In genomic region chr6:35382015-35382414, GRCh38 we compare ENCODE assay signal across 20 cellular contexts. TPM values are rescaled to one million over a fixed set of nuclear protein-coding genes. Genes with fewer than 3 reads are reported as not detected.
A peak's percentile ranks its signal among the peaks of the same experiment; 100 is the strongest.
DNase-seq lines count a peak whose midpoint lies in the region; ATAC-seq and TF ChIP-seq lines count a peak whose summit lies in the region.
"Had no signal": no experiment of that assay in that cellular context is flagged by ENCODE, and none has a peak within 500 bp of the region (broad histone marks: within the 10 kb centered on the region; RNA-seq: fewer than 3 reads in every experiment).

No MANE protein-coding gene starts in this region.

- POLR2A ChIA-PET in Panc1 (lab: Charles Lee): no interaction called here
- POLR2A ChIA-PET in activated CD4-positive, alpha-beta T cell treated with anti-CD3 and anti-CD28 coated beads, Interleukin-2, amount 10 ng/mL, durations not matched to agents 7 days and 5 days (lab: Charles Lee): no interaction called here

- TF ChIP-seq CTCF in Panc1 (IDR thresholded peaks at IDR 0.05): no peak
- TF ChIP-seq CTCF in gastroesophageal sphincter (IDR thresholded peaks at IDR 0.05): no peak
- no peak for TF ChIP-seq CTCF in psoas muscle (IDR thresholded peaks at IDR 0.05)

- CTCF ChIA-PET in Panc1 (lab: Charles Lee): no interaction called here
- CTCF ChIA-PET in activated CD4-positive, alpha-beta T cell treated with anti-CD3 and anti-CD28 coated beads, Interleukin-2, amount 10 ng/mL, durations not matched to agents 7 days and 5 days (lab: Charles Lee): no interaction called here

- in situ Hi-C loops in Panc1 (cut with HindIII; ENCODE audit: low pct_unique_long_range_greater_than_20kb, low sequenced_read_pairs): no loop called here

- H3K27ac Mint-ChIP-seq in activated CD4-positive, alpha-beta T cell treated with anti-CD3 and anti-CD28 coated beads, Interleukin-2, amount 10 ng/mL, durations not matched to agents 7 days and 5 days: no peak overlapping the region
- H3K27ac Mint-ChIP-seq: B cell; CD8-positive, alpha-beta T cell; IgD-negative memory B cell had no signal

- no peak overlapping the region for H3K4me3 ChIP-seq in Panc1 (ENCODE audit: low read depth in 2 of 2, low read length in 2 of 2)
- no peak overlapping the region for H3K4me3 ChIP-seq in gastroesophageal sphincter
- no peak overlapping the region for H3K4me3 ChIP-seq in psoas muscle
- H3K4me3 ChIP-seq: A549; BLaER1 treated with 17β-estradiol and CSF1 and Interleukin-3, amounts not matched to agents 10 nM and 100 nM; GM23248 had no signal

- TF ChIP-seq EP300 in gastroesophageal sphincter (IDR thresholded peaks at IDR 0.05): no peak

- 69 to 100% methylated on average over 2 to 6 of the region's 6 CpGs for WGBS in gastroesophageal sphincter (ENCODE audit: low coverage in 1 of 2), 2 donors
- WGBS in psoas muscle, 3 donors: 44 to 48% (median 47%) methylated on average over 6 of the region's 6 CpGs

- ATAC-seq in left ventricle myocardium superior (peak; percentile 20), Panc1 (no peak), gastroesophageal sphincter (peak; percentile 41), psoas muscle (peak; percentile 72 to 86 (median 76))
- ATAC-seq: A549; CD8-positive, alpha-beta T cell had no signal

- peaks cover 13% of the 10 kb centered on the region for H3K4me1 Mint-ChIP-seq in activated CD4-positive, alpha-beta T cell treated with anti-CD3 and anti-CD28 coated beads, Interleukin-2, amount 10 ng/mL, durations not matched to agents 7 days and 5 days

- TSS peak; percentile 34 for BruUV-seq in Panc1 (replicated peaks; lab: Mats Ljungman, UMichigan)

- H3K36me3 Mint-ChIP-seq in activated CD4-positive, alpha-beta T cell treated with anti-CD3 and anti-CD28 coated beads, Interleukin-2, amount 10 ng/mL, durations not matched to agents 7 days and 5 days (ENCODE audit: low read depth): peaks cover 36% of the 10 kb centered on the region

- no peaks in the 10 kb centered on the region for H3K4me1 ChIP-seq in Panc1 (ENCODE audit: control insufficient read depth, insufficient read depth, low read length)
- H3K4me1 ChIP-seq in gastroesophageal sphincter: peaks cover 0 to 56% (median 7%) of the 10 kb centered on the region in 3 donors
- peaks cover 28% of the 10 kb centered on the region for H3K4me1 ChIP-seq in psoas muscle
- H3K4me1 ChIP-seq: A549 had no signal

- no peaks in the 10 kb centered on the region for H3K27me3 ChIP-seq in Panc1 (ENCODE audit: control insufficient read depth, insufficient read depth, low read length)
- H3K27me3 ChIP-seq in gastroesophageal sphincter: no peaks in the 10 kb centered on the region
- no peaks in the 10 kb centered on the region for H3K27me3 ChIP-seq in psoas muscle (ENCODE audit: insufficient read depth in 3 of 3, low read length in 2 of 3)
- H3K27me3 ChIP-seq: BLaER1 treated with 17β-estradiol and CSF1 and Interleukin-3, amounts not matched to agents 10 nM and 100 nM had no signal

- no peaks in the 10 kb centered on the region for H3K9me3 ChIP-seq in Panc1 (ENCODE audit: control insufficient read depth, insufficient read depth, low read depth, low read length)
- H3K9me3 ChIP-seq in gastroesophageal sphincter: no peaks in the 10 kb centered on the region
- H3K9me3 ChIP-seq in psoas muscle: no peaks in the 10 kb centered on the region
- H3K9me3 ChIP-seq: A549 had no signal

- intact Hi-C loops in left ventricle myocardium superior (cut with micrococcal nuclease): no loop called here
- intact Hi-C loops in cardiac septum (cut with DNase I): no loop called here
- intact Hi-C loops in Panc1 (cut with micrococcal nuclease; ENCODE audit: unreplicated experiment): no loop called here
- intact Hi-C loops in psoas muscle (cut with DNase I): no loop called here

- H3K27me3 Mint-ChIP-seq in activated CD4-positive, alpha-beta T cell treated with anti-CD3 and anti-CD28 coated beads, Interleukin-2, amount 10 ng/mL, durations not matched to agents 7 days and 5 days: no peaks in the 10 kb centered on the region
- H3K27me3 Mint-ChIP-seq: B cell, IgD-negative memory B cell had no signal

- H3K36me3 ChIP-seq in Panc1 (ENCODE audit: control insufficient read depth, insufficient read depth, low read length) (no peaks in the 10 kb centered on the region), gastroesophageal sphincter (no peaks in the 10 kb centered on the region), psoas muscle (ENCODE audit: insufficient read depth in 1 of 2, low read depth in 1 of 2) (peaks cover 0 to 12% of the 10 kb centered on the region in 2 donors)

- DNase-seq in left ventricle myocardium superior: no peak
- no peak for DNase-seq in cardiac septum (ENCODE audit: low spot score)
- DNase-seq in Panc1 (ENCODE audit: low read depth, low spot score): no peak
- peak; percentile 34 to 60 for DNase-seq in psoas muscle
- no peak for DNase-seq in activated CD4-positive, alpha-beta T cell treated with anti-CD3 and anti-CD28 coated beads, Interleukin-2, amount 10 ng/mL, durations not matched to agents 7 days and 5 days
- no peak for DNase-seq in ureter (ENCODE audit: low spot score)
- no peak for DNase-seq in GOT3 (lab: John Stamatoyannopoulos, UW)
- DNase-seq: Calu3; CD8-positive, alpha-beta T cell; DMS79 treated with DMSO at 0.1 percent for 48 hours; GF-D8; GM23248; HCEC 1CT had no signal

- peaks cover 3% of the 10 kb centered on the region for H3K9me3 Mint-ChIP-seq in activated CD4-positive, alpha-beta T cell treated with anti-CD3 and anti-CD28 coated beads, Interleukin-2, amount 10 ng/mL, durations not matched to agents 7 days and 5 days
- H3K9me3 Mint-ChIP-seq: IgD-negative memory B cell had no signal

- TF ChIP-seq POLR2A in gastroesophageal sphincter (IDR thresholded peaks at IDR 0.05): no peak

- H3K27ac ChIP-seq in Panc1 (ENCODE audit: low read length) (no peak overlapping the region), gastroesophageal sphincter (no peak overlapping the region), psoas muscle (no peak overlapping the region)
- H3K27ac ChIP-seq: 22Rv1; A549; BLaER1 treated with 17β-estradiol and CSF1 and Interleukin-3, amounts not matched to agents 10 nM and 100 nM; HL-60 had no signal

- H3K4me3 Mint-ChIP-seq in activated CD4-positive, alpha-beta T cell treated with anti-CD3 and anti-CD28 coated beads, Interleukin-2, amount 10 ng/mL, durations not matched to agents 7 days and 5 days: no peak overlapping the region
- H3K4me3 Mint-ChIP-seq: B cell; CD8-positive, alpha-beta T cell; IgD-negative memory B cell had no signal

RNA-seq across cellular contexts. Expression of gene PPARD, which starts 39.7 kb away (rescaled TPM):
- total RNA-seq in left ventricle myocardium superior: 15.1 TPM
- total RNA-seq in cardiac septum: 19.0 TPM
- total RNA-seq in Panc1 (2021; ENCODE audit: unreplicated experiment): 14.4 TPM
- polyA plus RNA-seq in Panc1 (2012; ENCODE audit: insufficient read length): 17.8 TPM
- total RNA-seq in gastroesophageal sphincter: 10 to 100 TPM; 10.3 to 16.0 (median 13.3) TPM
- total RNA-seq in psoas muscle: 10 to 100 TPM; 19.4 to 47.2 (median 38.4) TPM
- polyA plus RNA-seq in psoas muscle: 100 to 1,000 TPM in 1 of 3 donors, 10 to 100 TPM in 2; 13.5 to 187 (median 25.0) TPM
- 10 to 100 TPM; 24.4 to 25.8 TPM for total RNA-seq in activated CD4-positive, alpha-beta T cell treated with anti-CD3 and anti-CD28 coated beads, Interleukin-2, amount 10 ng/mL, durations not matched to agents 7 days and 5 days
- 31.2 TPM for total RNA-seq in ureter

Comparison
In these comparisons a context has a peak if more than half of its experiments do, and no peak if none do; other contexts are left out.
1. DNase-seq: peak in psoas muscle (2 of 2); none in left ventricle myocardium superior (single experiment), cardiac septum (single experiment), Panc1 (single experiment), activated CD4-positive, alpha-beta T cell treated with anti-CD3 and anti-CD28 coated beads, Interleukin-2, amount 10 ng/mL, durations not matched to agents 7 days and 5 days (single experiment), ureter (single experiment) and GOT3 (single experiment).